In genomic region chr17:48153711-48154642, GRCh38 we compare ENCODE assay signal across 8 cellular contexts.
DNase-seq lines count a peak whose midpoint lies in the region; ATAC-seq and TF ChIP-seq lines count a peak whose summit lies in the region.

No MANE protein-coding gene starts in this region.

- no peak overlapping the region for H3K4me3 ChIP-seq in foreskin fibroblast (ENCODE audit: low read depth in 1 of 2, low read length in 2 of 2)

- TF ChIP-seq CTCF in foreskin fibroblast (IDR thresholded peaks at IDR 0.05; ENCODE audit: low read depth, low read length) = peak; percentile 65

- peak; percentile 52 for DNase-seq in EL
- DNase-seq in LoVo (ENCODE audit: low spot score) = peak; percentile 57
- peak; percentile 86 for DNase-seq in SHP77 treated with DMSO at 0.1 percent for 48 hours (lab: John Stamatoyannopoulos, UW)
- peak; percentile 19 to 61 for DNase-seq in foreskin fibroblast
- DNase-seq in globus pallidus (ENCODE audit: low spot score) = no peak

- ATAC-seq in GM21360 (IDR thresholded peaks at IDR 0.05; ENCODE audit: unreplicated experiment) (no peak), HG03159 (IDR thresholded peaks at IDR 0.05; ENCODE audit: unreplicated experiment) (no peak), HG02938 (IDR thresholded peaks at IDR 0.05; ENCODE audit: unreplicated experiment) (no peak)
